Comparison of ENCODE assay signal across 35 cellular contexts in the genomic region with DNA sequence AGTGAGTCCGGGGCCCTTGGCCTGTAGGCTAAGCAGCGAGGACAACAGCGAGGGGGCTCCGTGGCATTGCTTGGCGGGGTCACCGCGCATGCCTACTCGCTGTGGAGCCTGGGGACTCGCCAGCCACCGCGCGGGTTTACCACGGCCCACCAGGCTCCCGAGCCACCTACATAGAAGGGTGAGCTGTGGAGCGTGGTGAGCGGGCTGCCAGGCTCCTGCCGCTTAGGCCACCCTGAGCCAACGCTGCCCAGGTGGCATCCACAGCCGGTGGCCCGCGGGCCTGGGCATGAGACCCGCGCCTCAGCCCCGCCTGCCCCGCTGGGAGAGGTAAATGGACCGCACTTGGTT. TPM values are rescaled to one million over a fixed set of nuclear protein-coding genes. Genes with fewer than 3 reads are reported as not detected.
"Had no signal": no experiment of that assay in that cellular context is flagged by ENCODE, and none has a peak within 500 bp of the region (broad histone marks: within the 10 kb centered on the region; RNA-seq: fewer than 3 reads in every experiment).

No MANE protein-coding gene starts in this region.

- H3K9me3 Mint-ChIP-seq: activated T-cell treated with anti-CD3 and anti-CD28 coated beads, Interleukin-2, amount 50 U/mL, for 24 hours; central memory CD8-positive, alpha-beta T cell had no signal

- H3K36me3 ChIP-seq: brain microvascular endothelial cell, esophagus muscularis mucosa, gastrocnemius medialis had no signal

- H3K27me3 Mint-ChIP-seq: activated naive CD8-positive, alpha-beta T cell had no signal

- H3K9me3 ChIP-seq: esophagus muscularis mucosa, gastrocnemius medialis had no signal

- H3K27me3 ChIP-seq: brain microvascular endothelial cell, foreskin keratinocyte, gastrocnemius medialis had no signal

- H3K27ac Mint-ChIP-seq: activated CD8-positive, alpha-beta T cell treated with anti-CD3 and anti-CD28 coated beads for 36 hours; activated naive CD8-positive, alpha-beta T cell; activated T-cell treated with anti-CD3 and anti-CD28 coated beads, Interleukin-2, amount 50 U/mL, for 24 hours; activated T-cell treated with anti-CD3 and anti-CD28 coated beads, Interleukin-2, amount 50 U/mL, for 72 hours; dendritic cell treated with granulocyte-macrophage colony-stimulating factor and Interleukin-4, amounts not matched to agents 40 ng/mL and 50 ng/mL, for 4 days; endodermal cell; WTC11 had no signal

- H3K4me3 ChIP-seq: coronary artery, dorsolateral prefrontal cortex, esophagus muscularis mucosa, gastrocnemius medialis had no signal

- H3K36me3 Mint-ChIP-seq: activated naive CD8-positive, alpha-beta T cell; WTC11 had no signal

- H3K4me3 Mint-ChIP-seq: activated CD8-positive, alpha-beta T cell treated with anti-CD3 and anti-CD28 coated beads for 36 hours; activated naive CD8-positive, alpha-beta T cell; activated T-cell treated with anti-CD3 and anti-CD28 coated beads, Interleukin-2, amount 50 U/mL, for 24 hours; activated T-cell treated with anti-CD3 and anti-CD28 coated beads, Interleukin-2, amount 50 U/mL, for 72 hours; central memory CD8-positive, alpha-beta T cell; dendritic cell treated with granulocyte-macrophage colony-stimulating factor and Interleukin-4, amounts not matched to agents 40 ng/mL and 50 ng/mL, for 4 days; endodermal cell; WTC11 had no signal

- H3K27ac ChIP-seq: brain microvascular endothelial cell, coronary artery, dorsolateral prefrontal cortex, esophagus muscularis mucosa, foreskin keratinocyte, gastrocnemius medialis, VCaP had no signal

- H3K4me1 ChIP-seq: esophagus muscularis mucosa, foreskin keratinocyte, gastrocnemius medialis had no signal

- H3K4me1 Mint-ChIP-seq: central memory CD8-positive, alpha-beta T cell; endodermal cell; WTC11 had no signal

- DNase-seq: activated CD4-positive, alpha-beta T cell treated with anti-CD3 and anti-CD28 coated beads for 1 hour; activated CD4-positive, alpha-beta T cell treated with anti-CD3 and anti-CD28 coated beads for 4 hours; activated CD4-positive, alpha-beta T cell treated with anti-CD3 and anti-CD28 coated beads, Interleukin-2, amount 50 U/mL, for 1 hour; activated CD4-positive, alpha-beta T cell treated with anti-CD3 and anti-CD28 coated beads, Interleukin-2, amount 50 U/mL, for 48 hours; activated CD8-positive, alpha-beta memory T cell treated with anti-CD3 and anti-CD28 coated beads for 24 hours; activated CD8-positive, alpha-beta memory T cell treated with anti-CD3 and anti-CD28 coated beads, Interleukin-2, amount 50 U/mL, for 48 hours; activated CD8-positive, alpha-beta T cell treated with anti-CD3 and anti-CD28 coated beads for 36 hours; activated gamma-delta T cell; activated naive CD4-positive, alpha-beta T cell; activated naive CD4-positive, alpha-beta T cell treated with anti-CD3 and anti-CD28 coated beads, Interleukin-2, amount 50 U/mL, for 16 hours; activated T-cell treated with anti-CD3 and anti-CD28 coated beads for 4 hours; activated T-cell treated with anti-CD3 and anti-CD28 coated beads, Interleukin-2, amount 50 U/mL, for 24 hours; activated T-cell treated with anti-CD3 and anti-CD28 coated beads, Interleukin-2, amount 50 U/mL, for 72 hours; amniotic stem cell; anterior cingulate cortex; brain microvascular endothelial cell; dorsolateral prefrontal cortex; effector memory CD4-positive, alpha-beta T cell; endodermal cell; erythroblast; foreskin keratinocyte; gastrocnemius medialis; glutamatergic neuron; T-helper 2 cell had no signal

RNA-seq across cellular contexts. Expression of a gene that starts 31.2 kb away (rescaled TPM):
- total RNA-seq: activated CD8-positive, alpha-beta T cell treated with anti-CD3 and anti-CD28 coated beads for 36 hours; astrocyte; bronchial epithelial cell; cerebellum; endodermal cell; foreskin keratinocyte; T-helper 1 cell treated with Interleukin-12 subunit alpha and Interleukin-12 subunit beta and Interleukin-4 antibody, amounts not matched to agents 30 ng/mL and 1 ng/mL, for 36 hours; WTC11 had no signal
- polyA plus RNA-seq: foreskin keratinocyte had no signal
